ENCODE assay signal across 15 cellular contexts in the genomic region with DNA sequence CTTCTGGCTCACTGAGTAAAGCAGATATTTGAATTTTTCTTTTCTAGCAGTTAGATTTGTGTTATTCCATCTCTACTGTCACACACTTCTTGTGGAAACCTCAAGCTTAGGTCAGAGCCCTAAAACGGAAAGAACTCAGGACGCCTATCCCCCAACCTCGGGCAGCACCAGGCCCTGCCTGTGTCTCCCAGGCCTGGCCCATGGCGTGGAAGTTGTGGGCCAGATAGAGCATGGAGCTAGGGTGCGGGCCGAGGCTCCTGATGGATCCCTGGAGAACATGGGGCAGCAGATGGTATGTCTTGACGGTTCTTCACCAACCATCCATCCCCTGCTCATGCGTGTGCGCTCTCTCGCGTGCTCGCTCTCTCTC. TPM values are rescaled to one million over a fixed set of nuclear protein-coding genes. Genes with fewer than 3 reads are reported as not detected.
DNase-seq lines count a peak whose midpoint lies in the region; ATAC-seq, FAIRE-seq and TF ChIP-seq lines count a peak whose summit lies in the region.
"Had no signal": no experiment of that assay in that cellular context is flagged by ENCODE, and none has a peak within 500 bp of the region (broad histone marks: within the 10 kb centered on the region; RNA-seq: fewer than 3 reads in every experiment).

No MANE protein-coding gene starts in this region.

- peaks cover 3 to 8% of the 10 kb centered on the region in 2 donors for H3K36me3 Mint-ChIP-seq in activated T-cell treated with anti-CD3 and anti-CD28 coated beads, Interleukin-2, amount 50 U/mL, for 72 hours (ENCODE audit: insufficient read depth in 2 of 2)
- H3K36me3 Mint-ChIP-seq in activated T-cell treated with anti-CD3 and anti-CD28 coated beads, Interleukin-2, amount 50 U/mL, for 4 hours (ENCODE audit: insufficient read depth) = peaks cover 21% of the 10 kb centered on the region
- peaks cover 19% of the 10 kb centered on the region for H3K36me3 Mint-ChIP-seq in brain
- H3K36me3 Mint-ChIP-seq in progenitor cell of endocrine pancreas (ENCODE audit: insufficient read depth) = peaks cover 9% of the 10 kb centered on the region
- H3K36me3 Mint-ChIP-seq: natural killer cell treated with Interleukin-12 subunit alpha and Interleukin-12 subunit beta and Interleukin-15 and Interleukin-18, amount 100 ng/mL, for 72 hours had no signal

- H3K27ac Mint-ChIP-seq in activated T-cell treated with anti-CD3 and anti-CD28 coated beads, Interleukin-2, amount 50 U/mL, for 72 hours = peak overlapping the region; percentile 68
- H3K27ac Mint-ChIP-seq in brain = no peak overlapping the region
- H3K27ac Mint-ChIP-seq in progenitor cell of endocrine pancreas = peak overlapping the region; percentile 29
- H3K27ac Mint-ChIP-seq: activated CD4-positive, alpha-beta T cell treated with anti-CD3 and anti-CD28 coated beads, Interleukin-2, amount 10 ng/mL, durations not matched to agents 24 days and 14 days; dendritic cell treated with granulocyte-macrophage colony-stimulating factor and Interleukin-4, amounts not matched to agents 40 ng/mL and 50 ng/mL, for 4 days had no signal

- intact Hi-C loops in transverse colon (cut with DNase I; ENCODE audit: low total_unique reads) = no loop called here

- POLR2A ChIA-PET in HEK293T (lab: Yijun Ruan, JAX) = interaction anchor here (0.7 kb wide), 1 partner anchor 14 kb away, joined by 3 read pairs; no protein-coding TSS in a partner anchor

- no peaks in the 10 kb centered on the region for H3K9me3 ChIP-seq in transverse colon

- no peaks in the 10 kb centered on the region for H3K9me3 Mint-ChIP-seq in activated T-cell treated with anti-CD3 and anti-CD28 coated beads, Interleukin-2, amount 50 U/mL, for 72 hours
- H3K9me3 Mint-ChIP-seq in activated T-cell treated with anti-CD3 and anti-CD28 coated beads, Interleukin-2, amount 50 U/mL, for 4 hours = no peaks in the 10 kb centered on the region
- H3K9me3 Mint-ChIP-seq in brain (no peaks in the 10 kb centered on the region), progenitor cell of endocrine pancreas (ENCODE audit: low read depth) (no peaks in the 10 kb centered on the region)
- H3K9me3 Mint-ChIP-seq: activated CD4-positive, alpha-beta T cell treated with anti-CD3 and anti-CD28 coated beads, Interleukin-2, amount 10 ng/mL, durations not matched to agents 24 days and 14 days; dendritic cell treated with granulocyte-macrophage colony-stimulating factor and Interleukin-4, amounts not matched to agents 40 ng/mL and 50 ng/mL, for 4 days; natural killer cell treated with Interleukin-12 subunit alpha and Interleukin-12 subunit beta and Interleukin-15 and Interleukin-18, amount 100 ng/mL, for 72 hours; T-cell had no signal

- no peaks in the 10 kb centered on the region for H3K27me3 Mint-ChIP-seq in activated T-cell treated with anti-CD3 and anti-CD28 coated beads, Interleukin-2, amount 50 U/mL, for 72 hours (ENCODE audit: low read depth)
- no peaks in the 10 kb centered on the region for H3K27me3 Mint-ChIP-seq in activated T-cell treated with anti-CD3 and anti-CD28 coated beads, Interleukin-2, amount 50 U/mL, for 4 hours (ENCODE audit: low read depth)
- H3K27me3 Mint-ChIP-seq in brain (no peaks in the 10 kb centered on the region), progenitor cell of endocrine pancreas (no peaks in the 10 kb centered on the region)
- H3K27me3 Mint-ChIP-seq: activated CD4-positive, alpha-beta T cell treated with anti-CD3 and anti-CD28 coated beads, Interleukin-2, amount 10 ng/mL, durations not matched to agents 24 days and 14 days; dendritic cell treated with granulocyte-macrophage colony-stimulating factor and Interleukin-4, amounts not matched to agents 40 ng/mL and 50 ng/mL, for 4 days; natural killer cell treated with Interleukin-12 subunit alpha and Interleukin-12 subunit beta and Interleukin-15 and Interleukin-18, amount 100 ng/mL, for 72 hours; T-cell had no signal

- no peak for DNase-seq in activated T-cell treated with anti-CD3 and anti-CD28 coated beads, Interleukin-2, amount 50 U/mL, for 72 hours
- no peak for DNase-seq in activated T-cell treated with anti-CD3 and anti-CD28 coated beads, Interleukin-2, amount 50 U/mL, for 4 hours
- DNase-seq in GM19239 (ENCODE audit: insufficient read length, low spot score) (no peak), progenitor cell of endocrine pancreas (ENCODE audit: low spot score, unreplicated experiment) (no peak), transverse colon (no peak), germinal center (ENCODE audit: low spot score) (no peak), HEK293T (ENCODE audit: extremely low spot score) (no peak)
- DNase-seq: GF-D8, SIG-M5 had no signal

- in situ Hi-C loops in transverse colon (cut with MboI; ENCODE audit: low pct_ligation_motif_present in 1 of 4, low pct_unique_long_range_greater_than_20kb in 1 of 4, low sequenced_read_pairs in 3 of 4) = no loop called here

- H3K4me1 Mint-ChIP-seq in activated T-cell treated with anti-CD3 and anti-CD28 coated beads, Interleukin-2, amount 50 U/mL, for 72 hours (ENCODE audit: low read depth) = peaks cover 18% of the 10 kb centered on the region
- peaks cover 18% of the 10 kb centered on the region for H3K4me1 Mint-ChIP-seq in activated T-cell treated with anti-CD3 and anti-CD28 coated beads, Interleukin-2, amount 50 U/mL, for 4 hours (ENCODE audit: low read depth)
- H3K4me1 Mint-ChIP-seq in brain (no peaks in the 10 kb centered on the region), progenitor cell of endocrine pancreas (ENCODE audit: low read depth) (peaks cover 13% of the 10 kb centered on the region)

- ATAC-seq in activated T-cell treated with anti-CD3 and anti-CD28 coated beads, Interleukin-2, amount 50 U/mL, for 72 hours (replicated peaks in 1 of 2) = peak in 1 of 2 donors; percentile 6
- ATAC-seq in activated T-cell treated with anti-CD3 and anti-CD28 coated beads, Interleukin-2, amount 50 U/mL, for 4 hours = no peak

- no peaks in the 10 kb centered on the region for H3K27me3 ChIP-seq in transverse colon
- H3K27me3 ChIP-seq: cardiac muscle cell had no signal

- no peak for TF ChIP-seq EP300 in transverse colon (IDR thresholded peaks at IDR 0.05; ENCODE audit: low read depth)

- H3K4me1 ChIP-seq in transverse colon = peaks cover 6 to 21% (median 12%) of the 10 kb centered on the region in 4 donors

- TF ChIP-seq POLR2A in transverse colon (IDR thresholded peaks at IDR 0.05) = no peak

- no peak overlapping the region for H3K4me3 Mint-ChIP-seq in activated T-cell treated with anti-CD3 and anti-CD28 coated beads, Interleukin-2, amount 50 U/mL, for 72 hours
- no peak overlapping the region for H3K4me3 Mint-ChIP-seq in activated T-cell treated with anti-CD3 and anti-CD28 coated beads, Interleukin-2, amount 50 U/mL, for 4 hours
- no peak overlapping the region for H3K4me3 Mint-ChIP-seq in brain
- H3K4me3 Mint-ChIP-seq in progenitor cell of endocrine pancreas (ENCODE audit: low read depth) = no peak overlapping the region
- H3K4me3 Mint-ChIP-seq: activated CD4-positive, alpha-beta T cell treated with anti-CD3 and anti-CD28 coated beads, Interleukin-2, amount 10 ng/mL, durations not matched to agents 24 days and 14 days; dendritic cell treated with granulocyte-macrophage colony-stimulating factor and Interleukin-4, amounts not matched to agents 40 ng/mL and 50 ng/mL, for 4 days; natural killer cell treated with Interleukin-12 subunit alpha and Interleukin-12 subunit beta and Interleukin-15 and Interleukin-18, amount 100 ng/mL, for 72 hours; T-cell had no signal

- peak; percentile 26 for FAIRE-seq in GM19239 (lab: Jason Lieb, UNC)

- H3K27ac ChIP-seq in transverse colon = peak overlapping the region in 1 of 4 donors; percentile 40
- H3K27ac ChIP-seq: cardiac muscle cell had no signal

- no peak overlapping the region for H3K4me3 ChIP-seq in transverse colon
- H3K4me3 ChIP-seq: cardiac muscle cell had no signal

- CTCF ChIA-PET in HEK293T (lab: Yijun Ruan, JAX) = interaction anchor here (0.6 to 2.2 kb wide), 3 partner anchors 13 to 170 kb away, joined by 3 to 8 read pairs (median 3); no protein-coding TSS in a partner anchor

- H3K36me3 ChIP-seq in transverse colon = peaks cover 0 to 28% (median 8%) of the 10 kb centered on the region in 4 donors

- TF ChIP-seq CTCF in brain (conservative IDR thresholded peaks at IDR 0.05) (peak; percentile 8 to 39), progenitor cell of endocrine pancreas (IDR thresholded peaks at IDR 0.05; ENCODE audit: unreplicated experiment) (no peak), transverse colon (IDR thresholded peaks at IDR 0.05) (peak in 1 of 5 experiments; percentile 16)

- WGBS in transverse colon (ENCODE audit: low coverage in 1 of 2), 2 donors = 88% methylated on average over 12 of the region's 12 CpGs; no CpG with 5 or more reads in 1 of the 2 donors

TF ChIP-seq in HEK293T, 16 proteins besides CTCF, POLR2A, EP300 and RAD21:
- no peak for TF ChIP-seq LEF1 (IDR thresholded peaks at IDR 0.05; ENCODE audit: borderline replicate concordance)
- no peak for TF ChIP-seq FOXK2 (IDR thresholded peaks at IDR 0.05)
- TF ChIP-seq, protein P1, sequence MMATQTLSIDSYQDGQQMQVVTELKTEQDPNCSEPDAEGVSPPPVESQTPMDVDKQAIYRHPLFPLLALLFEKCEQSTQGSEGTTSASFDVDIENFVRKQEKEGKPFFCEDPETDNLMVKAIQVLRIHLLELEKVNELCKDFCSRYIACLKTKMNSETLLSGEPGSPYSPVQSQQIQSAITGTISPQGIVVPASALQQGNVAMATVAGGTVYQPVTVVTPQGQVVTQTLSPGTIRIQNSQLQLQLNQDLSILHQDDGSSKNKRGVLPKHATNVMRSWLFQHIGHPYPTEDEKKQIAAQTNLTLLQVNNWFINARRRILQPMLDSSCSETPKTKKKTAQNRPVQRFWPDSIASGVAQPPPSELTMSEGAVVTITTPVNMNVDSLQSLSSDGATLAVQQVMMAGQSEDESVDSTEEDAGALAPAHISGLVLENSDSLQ (IDR thresholded peaks at IDR 0.05) = no peak
- TF ChIP-seq SP1 (IDR thresholded peaks at IDR 0.05) = no peak
- TF ChIP-seq FOXA1 (IDR thresholded peaks at IDR 0.05) = no peak
- TF ChIP-seq FOXM1 (IDR thresholded peaks at IDR 0.05; ENCODE audit: borderline replicate concordance) = no peak
- no peak for TF ChIP-seq ELF4 (IDR thresholded peaks at IDR 0.05)
- TF ChIP-seq HDGF (IDR thresholded peaks at IDR 0.05; ENCODE audit: borderline replicate concordance) = no peak
- TF ChIP-seq SUZ12 (IDR thresholded peaks at IDR 0.05) = no peak
- no peak for TF ChIP-seq CTBP1 (IDR thresholded peaks at IDR 0.05; ENCODE audit: borderline replicate concordance)
- no peak for TF ChIP-seq TARDBP (IDR thresholded peaks at IDR 0.05)
- TF ChIP-seq ZNF384 (IDR thresholded peaks at IDR 0.05) = no peak
- no peak for TF ChIP-seq ARNT (IDR thresholded peaks at IDR 0.05)
- no peak for TF ChIP-seq NFRKB (IDR thresholded peaks at IDR 0.05)

RNA-seq across cellular contexts. Expression of a gene that starts 20.6 kb away (rescaled TPM):
- 10 to 100 TPM; 29.7 to 35.1 TPM for total RNA-seq in activated T-cell treated with anti-CD3 and anti-CD28 coated beads, Interleukin-2, amount 50 U/mL, for 72 hours
- 10 to 100 TPM; 18.1 to 21.9 (median 21.6) TPM for total RNA-seq in activated T-cell treated with anti-CD3 and anti-CD28 coated beads, Interleukin-2, amount 50 U/mL, for 4 hours
- polyA plus RNA-seq in brain (ENCODE audit: insufficient read depth, low read depth, low replicate concordance) = 16.1 TPM
- total RNA-seq in progenitor cell of endocrine pancreas (23.9 and 28.3 TPM in 2 replicates), transverse colon (100 to 1,000 TPM; 103 to 435 (median 217) TPM)

Comparison
In these comparisons a context has a peak if more than half of its experiments do, and no peak if none do; other contexts are left out.
1. H3K27ac Mint-ChIP-seq: peak in activated T-cell treated with anti-CD3 and anti-CD28 coated beads, Interleukin-2, amount 50 U/mL, for 72 hours (single experiment) and progenitor cell of endocrine pancreas (single experiment); none in brain (0 of 5).